ENCODE assay signal across 8 cellular contexts in genomic region chr6:137641474-137642077, GRCh38.
DNase-seq lines count a peak whose midpoint lies in the region; ATAC-seq and TF ChIP-seq lines count a peak whose summit lies in the region.

No MANE protein-coding gene starts in this region.

- no peak overlapping the region for H3K27ac Mint-ChIP-seq in activated T-cell treated with anti-CD3 and anti-CD28 coated beads, Interleukin-2, amount 50 U/mL, for 72 hours

- no peak overlapping the region for H2BK120ac ChIP-seq in IMR-90 (ENCODE audit: low read depth, low read length)

- H3K27ac ChIP-seq in IMR-90 (ENCODE audit: insufficient read depth, low read length) (no peak overlapping the region), Panc1 (ENCODE audit: low read length) (no peak overlapping the region), thyroid gland (no peak overlapping the region)

- H3K4me1 ChIP-seq in IMR-90 (ENCODE audit: control insufficient read depth, insufficient read depth, low read length) (no peaks in the 10 kb centered on the region), Panc1 (ENCODE audit: control insufficient read depth, insufficient read depth, low read length) (no peaks in the 10 kb centered on the region), thyroid gland (peaks cover 0 to 3% of the 10 kb centered on the region in 2 donors)

- H3K36me3 Mint-ChIP-seq in activated T-cell treated with anti-CD3 and anti-CD28 coated beads, Interleukin-2, amount 50 U/mL, for 72 hours (ENCODE audit: insufficient read depth in 2 of 2): no peaks in the 10 kb centered on the region

- H3K9ac ChIP-seq in IMR-90 (ENCODE audit: low read depth, low read length): no peak overlapping the region

- H2BK20ac ChIP-seq in IMR-90 (ENCODE audit: low read depth, low read length): no peak overlapping the region

- WGBS in IMR-90 (ENCODE audit: extremely low coverage in 2 of 2, insufficient read length in 1 of 2), 2 experiments: no CpG with 5 or more reads among the region's 6 CpGs
- 10 to 13% methylated on average over 6 of the region's 6 CpGs for WGBS in thyroid gland, 2 donors

- peaks cover 6% of the 10 kb centered on the region for H3K27me3 Mint-ChIP-seq in activated T-cell treated with anti-CD3 and anti-CD28 coated beads, Interleukin-2, amount 50 U/mL, for 72 hours (ENCODE audit: low read depth)

- no peak overlapping the region for H2AK5ac ChIP-seq in IMR-90 (ENCODE audit: low read depth, low read length)

- no peak overlapping the region for H3K4me2 ChIP-seq in IMR-90 (ENCODE audit: low read depth, low read length)

- intact Hi-C loops in IMR-90 (cut with micrococcal nuclease): loop anchor here (1.0 to 5.0 kb wide), 7 partner anchors 299 to 673 kb away; no protein-coding TSS in a partner anchor
- intact Hi-C loops in Panc1 (cut with micrococcal nuclease; ENCODE audit: unreplicated experiment): loop anchor here (1.0 to 5.0 kb wide), 3 partner anchors 299 to 549 kb away; no protein-coding TSS in a partner anchor
- intact Hi-C loops in thyroid gland (cut with DNase I): loop anchor here (10.0 kb wide), 1 partner anchor 547 kb away; no protein-coding TSS in a partner anchor

- no TSS peak for BruUV-seq in IMR-90 (replicated peaks; lab: Mats Ljungman, UMichigan)
- no TSS peak for BruUV-seq in Panc1 (replicated peaks; lab: Mats Ljungman, UMichigan)

- H3K4me1 Mint-ChIP-seq in activated T-cell treated with anti-CD3 and anti-CD28 coated beads, Interleukin-2, amount 50 U/mL, for 72 hours (ENCODE audit: low read depth): peaks cover 24% of the 10 kb centered on the region

- peak; percentile 79 for TF ChIP-seq CTCF in IMR-90 (conservative IDR thresholded peaks at IDR 0.05; ENCODE audit: low read depth, low read length)
- TF ChIP-seq CTCF in Panc1 (IDR thresholded peaks at IDR 0.05): peak; percentile 81
- peak in 5 of 6 experiments; percentile 25 to 87 (median 64) for TF ChIP-seq CTCF in thyroid gland (IDR thresholded peaks at IDR 0.05)

- H3K27me3 ChIP-seq in IMR-90 (ENCODE audit: control insufficient read depth, insufficient read depth, low read length): peaks cover 14% of the 10 kb centered on the region
- H3K27me3 ChIP-seq in Panc1 (ENCODE audit: control insufficient read depth, insufficient read depth, low read length): no peaks in the 10 kb centered on the region
- H3K27me3 ChIP-seq in thyroid gland: no peaks in the 10 kb centered on the region

- POLR2A ChIA-PET in IMR-90 (lab: Charles Lee; ENCODE audit: unreplicated experiment): interaction anchor here (0.6 kb wide), 1 partner anchor 840 kb away, joined by 21 read pairs; no protein-coding TSS in a partner anchor
- POLR2A ChIA-PET in Panc1 (lab: Charles Lee): interaction anchor here (0.6 kb wide), 1 partner anchor 459 kb away, joined by 4 read pairs; no protein-coding TSS in a partner anchor

- H4K8ac ChIP-seq in IMR-90 (ENCODE audit: low read depth in 2 of 2, low read length in 2 of 2): no peak overlapping the region

- peak; percentile 72 for ATAC-seq in GM19372 (IDR thresholded peaks at IDR 0.05; ENCODE audit: low read depth, unreplicated experiment)
- peak; percentile 92 for ATAC-seq in IMR-90 (ENCODE audit: low read depth)
- ATAC-seq in Panc1: peak; percentile 99
- ATAC-seq in activated T-cell treated with anti-CD3 and anti-CD28 coated beads, Interleukin-2, amount 50 U/mL, for 72 hours (replicated peaks in 1 of 2): peak; percentile 84 to 85

- no peak overlapping the region for H4K91ac ChIP-seq in IMR-90 (ENCODE audit: insufficient read depth, low read depth, low read length)

- H2AFZ ChIP-seq in IMR-90 (replicated peaks; ENCODE audit: low read length, poor library complexity): no peak overlapping the region

- no peaks in the 10 kb centered on the region for H3K9me1 ChIP-seq in IMR-90 (ENCODE audit: insufficient read depth, low read length)

- H3K4ac ChIP-seq in IMR-90 (ENCODE audit: low read depth, low read length): no peak overlapping the region

- H3K14ac ChIP-seq in IMR-90 (replicated peaks; ENCODE audit: low read depth, low read length): no peak overlapping the region

- H3K4me3 ChIP-seq in IMR-90 (ENCODE audit: insufficient read depth, low read depth, low read length): no peak overlapping the region
- no peak overlapping the region for H3K4me3 ChIP-seq in Panc1 (ENCODE audit: low read depth in 2 of 2, low read length in 2 of 2)
- H3K4me3 ChIP-seq in thyroid gland (replicated peaks in 1 of 3): no peak overlapping the region

- H3K56ac ChIP-seq in IMR-90 (ENCODE audit: extremely low read depth, insufficient read depth, low read length): no peak overlapping the region

- CTCF ChIA-PET in IMR-90 (lab: Yijun Ruan, JAX): interaction anchor here (1.0 to 1.3 kb wide), 3 partner anchors 13 to 549 kb away, joined by 4 to 6 read pairs (median 4); no protein-coding TSS in a partner anchor
- CTCF ChIA-PET in Panc1 (lab: Charles Lee): interaction anchor here (0.6 to 1.1 kb wide), 5 partner anchors 54 to 547 kb away, joined by 3 to 10 read pairs (median 3); no protein-coding TSS in a partner anchor

- H3K23ac ChIP-seq in IMR-90 (ENCODE audit: low read depth, low read length): no peak overlapping the region

- no peak overlapping the region for H3K18ac ChIP-seq in IMR-90 (ENCODE audit: low read depth, low read length)

- in situ Hi-C loops in IMR-90 (cut with MboI; ENCODE audit: low sequenced_read_pairs): loop anchor here (5.0 kb wide), 2 partner anchors 364 to 549 kb away; no protein-coding TSS in a partner anchor
- in situ Hi-C loops in Panc1 (cut with HindIII; ENCODE audit: low pct_unique_long_range_greater_than_20kb, low sequenced_read_pairs): no loop called here

- H2BK15ac ChIP-seq in IMR-90 (ENCODE audit: low read depth, low read length): no peak overlapping the region

- no peak overlapping the region for H4K5ac ChIP-seq in IMR-90 (ENCODE audit: low read depth, low read length)

- peak; percentile 74 to 79 for DNase-seq in AML-193 (lab: John Stamatoyannopoulos, UW)
- DNase-seq in IMR-90: peak; percentile 69
- peak; percentile 32 for DNase-seq in Panc1 (ENCODE audit: low read depth, low spot score)
- DNase-seq in activated T-cell treated with anti-CD3 and anti-CD28 coated beads, Interleukin-2, amount 50 U/mL, for 72 hours: peak; percentile 64 to 69
- DNase-seq in fibroblast of the conjunctiva (ENCODE audit: low read depth): peak; percentile 72
- DNase-seq in occipital lobe (lab: John Stamatoyannopoulos, UW): peak; percentile 52
- DNase-seq in thyroid gland: peak; percentile 67 to 72

- TF ChIP-seq RAD21 in IMR-90 (IDR thresholded peaks at IDR 0.05; ENCODE audit: low read length): peak; percentile 87

- H4K20me1 ChIP-seq in IMR-90 (ENCODE audit: insufficient read depth, low read length): no peaks in the 10 kb centered on the region

- dilution Hi-C loops in IMR-90 (cut with HindIII; ENCODE audit: low sequenced_read_pairs, unreplicated experiment): no loop called here

- no peaks in the 10 kb centered on the region for H3K36me3 ChIP-seq in IMR-90 (ENCODE audit: control insufficient read depth, insufficient read depth, low read length)
- no peaks in the 10 kb centered on the region for H3K36me3 ChIP-seq in Panc1 (ENCODE audit: control insufficient read depth, insufficient read depth, low read length)
- H3K36me3 ChIP-seq in thyroid gland: no peaks in the 10 kb centered on the region

- H3K79me1 ChIP-seq in IMR-90 (ENCODE audit: low read depth in 1 of 2, low read length in 2 of 2): no peaks in the 10 kb centered on the region

- no peak overlapping the region for H2BK5ac ChIP-seq in IMR-90 (ENCODE audit: low read depth, low read length, poor library complexity, severe bottlenecking)

- H3K9me3 ChIP-seq in IMR-90 (ENCODE audit: control insufficient read depth, insufficient read depth, low read length) (no peaks in the 10 kb centered on the region), Panc1 (ENCODE audit: control insufficient read depth, insufficient read depth, low read depth, low read length) (no peaks in the 10 kb centered on the region), thyroid gland (no peaks in the 10 kb centered on the region)

- no peak overlapping the region for H3K4me3 Mint-ChIP-seq in activated T-cell treated with anti-CD3 and anti-CD28 coated beads, Interleukin-2, amount 50 U/mL, for 72 hours

- no peaks in the 10 kb centered on the region for H3K9me3 Mint-ChIP-seq in activated T-cell treated with anti-CD3 and anti-CD28 coated beads, Interleukin-2, amount 50 U/mL, for 72 hours

- no peak overlapping the region for H2AK9ac ChIP-seq in IMR-90 (replicated peaks; ENCODE audit: low read depth, low read length, poor library complexity)

- TF ChIP-seq POLR2A in IMR-90 (IDR thresholded peaks at IDR 0.05; ENCODE audit: low read depth, low read length): no peak
- no peak for TF ChIP-seq POLR2A in thyroid gland (IDR thresholded peaks at IDR 0.05)

TF ChIP-seq in IMR-90, 13 proteins besides CTCF, POLR2A, EP300 and RAD21 (continues in another document):
- TF ChIP-seq RCOR1 (IDR thresholded peaks at IDR 0.05; ENCODE audit: insufficient replicate concordance, low read length) (no peak), MAZ (IDR thresholded peaks at IDR 0.05; ENCODE audit: borderline replicate concordance, low read depth, low read length) (no peak), ELK1 (IDR thresholded peaks at IDR 0.05; ENCODE audit: borderline replicate concordance, low read depth, low read length) (no peak), USF2 (IDR thresholded peaks at IDR 0.05; ENCODE audit: low read depth, low read length) (no peak), MXI1 (IDR thresholded peaks at IDR 0.05; ENCODE audit: borderline replicate concordance, low read depth, low read length) (no peak), CEBPB (IDR thresholded peaks at IDR 0.05; ENCODE audit: low read depth, low read length) (peak; percentile 48; the same call in 1 of the 2 replicates), RFX5 (IDR thresholded peaks at IDR 0.05; ENCODE audit: low read depth, low read length) (no peak), SMC3 (IDR thresholded peaks at IDR 0.05; ENCODE audit: low read depth, low read length) (peak; percentile 77), BHLHE40 (IDR thresholded peaks at IDR 0.05; ENCODE audit: low read depth, low read length) (no peak)
